ENCODE assay signal across 22 cellular contexts in the genomic region with DNA sequence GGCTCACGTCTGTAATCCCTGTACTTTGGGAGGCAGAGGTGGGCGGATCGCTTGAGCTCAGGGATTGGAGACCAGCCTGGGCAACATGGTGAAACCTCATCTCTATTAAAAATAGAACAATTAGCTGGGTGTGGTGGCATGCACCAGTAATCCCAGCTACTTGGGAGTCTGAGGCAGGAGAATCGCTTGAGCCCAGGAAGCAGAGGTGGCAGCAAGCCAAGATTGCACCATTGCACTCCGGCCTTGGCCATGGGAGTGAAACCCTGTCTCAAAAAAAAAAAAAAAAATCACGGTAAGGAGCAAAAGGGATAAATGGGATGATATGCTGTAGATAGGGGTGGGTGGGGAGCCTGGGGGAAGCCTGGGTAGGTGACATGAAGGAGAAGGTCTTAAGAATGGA. TPM values are rescaled to one million over a fixed set of nuclear protein-coding genes. Genes with fewer than 3 reads are reported as not detected.
DNase-seq lines count a peak whose midpoint lies in the region; TF ChIP-seq lines count a peak whose summit lies in the region.
"Had no signal": no experiment of that assay in that cellular context is flagged by ENCODE, and none has a peak within 500 bp of the region (broad histone marks: within the 10 kb centered on the region; RNA-seq: fewer than 3 reads in every experiment).

No MANE protein-coding gene starts in this region.

- H3K27me3 Mint-ChIP-seq in H9 (ENCODE audit: low read depth): no peaks in the 10 kb centered on the region; the same call in 1 of the 2 replicates

- no peak for TF ChIP-seq CTCF in H9 (conservative IDR thresholded peaks at IDR 0.05)
- TF ChIP-seq CTCF in Peyer's patch (IDR thresholded peaks at IDR 0.05): no peak
- TF ChIP-seq CTCF in fibroblast of mammary gland (conservative IDR thresholded peaks at IDR 0.05; ENCODE audit: control insufficient read depth, insufficient read depth, low read depth, low read length): no peak
- no peak for TF ChIP-seq CTCF in brain microvascular endothelial cell (IDR thresholded peaks at IDR 0.05; ENCODE audit: low read depth, low read length, missing control alignments)

- H2BK12ac ChIP-seq in H9 (ENCODE audit: insufficient read length, low read depth, low read length): no peak overlapping the region

- H3K23ac ChIP-seq in H9 (ENCODE audit: insufficient read length, low read depth, low read length): no peak overlapping the region

- no peak overlapping the region for H2BK5ac ChIP-seq in H9 (ENCODE audit: insufficient read length, low read length)

- no peak overlapping the region for H4K5ac ChIP-seq in H9 (ENCODE audit: insufficient read length, low read depth, low read length)

- H3K4me1 ChIP-seq in H9 (ENCODE audit: insufficient read depth, low read length) (no peaks in the 10 kb centered on the region), Peyer's patch (peaks cover 0 to 22% (median 6%) of the 10 kb centered on the region in 4 donors)

- H3K27me3 ChIP-seq in H9 (ENCODE audit: insufficient read depth, low read length) (no peaks in the 10 kb centered on the region), Peyer's patch (no peaks in the 10 kb centered on the region), brain microvascular endothelial cell (replicated peaks) (no peaks in the 10 kb centered on the region)

- H3K79me2 ChIP-seq in H9 (ENCODE audit: insufficient read depth, low read length): no peaks in the 10 kb centered on the region

- H3K9me3 ChIP-seq in H9 (ENCODE audit: control insufficient read depth, low read depth, low read length): no peaks in the 10 kb centered on the region
- H3K9me3 ChIP-seq in Peyer's patch: no peaks in the 10 kb centered on the region
- H3K9me3 ChIP-seq: A549 had no signal

- no peak overlapping the region for H3K4me3 Mint-ChIP-seq in H9
- H3K4me3 Mint-ChIP-seq: B cell, CD14-positive monocyte, IgD-negative memory B cell had no signal

- no peak overlapping the region for H2AFZ ChIP-seq in H9 (ENCODE audit: low read length)
- H2AFZ ChIP-seq: PC-9 had no signal

- H3K36me3 Mint-ChIP-seq in H9 (ENCODE audit: insufficient read depth in 1 of 3, low read depth in 3 of 3): no peaks in the 10 kb centered on the region
- H3K36me3 Mint-ChIP-seq: CD14-positive monocyte, IgD-negative memory B cell had no signal

- no peak overlapping the region for H3K4ac ChIP-seq in H9 (ENCODE audit: low read depth, low read length)

- no peak overlapping the region for H3K4me2 ChIP-seq in H9 (ENCODE audit: insufficient read depth, insufficient read length, low read length)
- H3K4me2 ChIP-seq: A549, PC-9 had no signal

- TF ChIP-seq POLR2A in Peyer's patch (IDR thresholded peaks at IDR 0.05): no peak

- H4K20me1 ChIP-seq in H9 (ENCODE audit: control insufficient read depth, insufficient read depth, insufficient read length): no peaks in the 10 kb centered on the region

- H2BK15ac ChIP-seq in H9 (ENCODE audit: low read depth, low read length): no peak overlapping the region

- H3K27ac ChIP-seq in H9 (ENCODE audit: insufficient read length, low read depth, low read length): no peak overlapping the region
- no peak overlapping the region for H3K27ac ChIP-seq in Peyer's patch
- H3K27ac ChIP-seq in brain microvascular endothelial cell: no peak overlapping the region
- H3K27ac ChIP-seq: A549, PC-9, RWPE1, SK-N-MC had no signal

- DNase-seq in H9: peak; percentile 8
- DNase-seq in Peyer's patch: peak in 2 of 3 donors; percentile 52 to 53
- peak; percentile 11 for DNase-seq in fibroblast of mammary gland (ENCODE audit: low read depth)
- DNase-seq in renal cortical epithelial cell (ENCODE audit: low read depth): peak; percentile 23
- DNase-seq in brain microvascular endothelial cell: no peak
- no peak for DNase-seq in midbrain (lab: John Stamatoyannopoulos, UW)
- no peak for DNase-seq in NCI-H1105 (lab: John Stamatoyannopoulos, UW)
- DNase-seq: DMS53, GDM1, Kasumi-1, MM.1S, NCI-H1048, NCI-H1436, NCI-H1930, PC-9, SHP77 treated with DMSO at 0.1 percent for 48 hours had no signal

- no peak overlapping the region for H3T11ph ChIP-seq in H9 (ENCODE audit: low read length)

- no peak overlapping the region for H3K27ac Mint-ChIP-seq in H9
- H3K27ac Mint-ChIP-seq: B cell, CD14-positive monocyte, IgD-negative memory B cell had no signal

- no peaks in the 10 kb centered on the region for H3K79me1 ChIP-seq in H9 (ENCODE audit: insufficient read depth, low read depth, low read length, poor library complexity, severe bottlenecking)

- H3K18ac ChIP-seq in H9 (ENCODE audit: insufficient read length, low read depth, low read length): no peak overlapping the region

- in situ Hi-C loops in brain microvascular endothelial cell (cut with HindIII; ENCODE audit: low pct_ligation_motif_present, low sequenced_read_pairs): loop anchor here (25.0 kb wide), 1 partner anchor 120 kb away; no protein-coding TSS in a partner anchor

- H4K91ac ChIP-seq in H9 (ENCODE audit: insufficient read length, low read depth, low read length): no peak overlapping the region

- peaks cover 7 to 11% of the 10 kb centered on the region in 2 experiments for H3K4me1 Mint-ChIP-seq in H9
- H3K4me1 Mint-ChIP-seq: CD14-positive monocyte had no signal

- WGBS in H9 (ENCODE audit: extremely low coverage, insufficient read length, low lambda C conversion rate): no CpG with 5 or more reads among the region's 6 CpGs

- no peak overlapping the region for H3K4me3 ChIP-seq in Peyer's patch
- no peak overlapping the region for H3K4me3 ChIP-seq in fibroblast of mammary gland (ENCODE audit: control insufficient read depth, low read depth, low read length)
- H3K4me3 ChIP-seq in brain microvascular endothelial cell (ENCODE audit: low read depth, low read length): no peak overlapping the region
- H3K4me3 ChIP-seq: A549, PC-9, SK-N-MC had no signal

- no peak overlapping the region for H2BK120ac ChIP-seq in H9 (ENCODE audit: low read depth, low read length, poor library complexity, severe bottlenecking)

- no peak overlapping the region for H2BK20ac ChIP-seq in H9 (ENCODE audit: low read depth, low read length, poor library complexity, severe bottlenecking)

- no peak overlapping the region for H4K8ac ChIP-seq in H9 (replicated peaks; ENCODE audit: insufficient read length, low read depth, low read length)

- H3K56ac ChIP-seq in H9 (ENCODE audit: insufficient read length, low read depth, low read length): no peak overlapping the region

- H3K9me3 Mint-ChIP-seq in H9: peaks cover 0 to 4% of the 10 kb centered on the region in 2 experiments; a peak in 3 of 5 replicates
- H3K9me3 Mint-ChIP-seq: CD14-positive monocyte, IgD-negative memory B cell had no signal

- no peaks in the 10 kb centered on the region for H3K36me3 ChIP-seq in Peyer's patch
- H3K36me3 ChIP-seq in brain microvascular endothelial cell (replicated peaks): no peaks in the 10 kb centered on the region

- no peaks in the 10 kb centered on the region for H3K23me2 ChIP-seq in H9 (ENCODE audit: insufficient read length, low read depth, low read length, poor library complexity, severe bottlenecking)

- no peak overlapping the region for H2AK5ac ChIP-seq in H9 (ENCODE audit: insufficient read length, low read length)

- H3K9ac ChIP-seq in H9 (ENCODE audit: extremely low read depth, insufficient read length, low read length): no peak overlapping the region

- H3K14ac ChIP-seq in H9 (ENCODE audit: insufficient read depth, low read length): no peak overlapping the region

RNA-seq across cellular contexts. Expression of gene TMEM98, which starts 20.4 kb away (rescaled TPM):
- total RNA-seq in H9 (2021) (78.4 and 79.8 TPM in 2 replicates), Peyer's patch (100 to 1,000 TPM in 3 of 4 donors, 10 to 100 TPM in 1; 54.5 to 351 (median 241) TPM), renal cortical epithelial cell (86.0 and 208 TPM in 2 replicates)
- total RNA-seq: B cell, PC-9 had no signal

RNA-seq across cellular contexts. Expression of gene MYO1D, which starts 30.7 kb away (rescaled TPM):
- total RNA-seq in H9 (2021): 19.0 and 21.4 TPM in 2 replicates
- total RNA-seq in Peyer's patch: 100 to 1,000 TPM; 148 to 340 (median 328) TPM
- total RNA-seq in renal cortical epithelial cell: 28.3 and 46.9 TPM in 2 replicates

Comparison
In these comparisons a context has a peak if more than half of its experiments do, and no peak if none do; other contexts are left out.
1. DNase-seq: peak in H9 (single experiment), Peyer's patch (2 of 3), fibroblast of mammary gland (single experiment) and renal cortical epithelial cell (single experiment); none in brain microvascular endothelial cell (single experiment), midbrain (single experiment) and NCI-H1105 (single experiment).